ENCODE assay signal across 28 cellular contexts in genomic region chr2:239985356-239985755, GRCh38. TPM values are rescaled to one million over a fixed set of nuclear protein-coding genes. Genes with fewer than 3 reads are reported as not detected.
DNase-seq lines count a peak whose midpoint lies in the region; ATAC-seq and TF ChIP-seq lines count a peak whose summit lies in the region.
"Had no signal": no experiment of that assay in that cellular context is flagged by ENCODE, and none has a peak within 500 bp of the region (broad histone marks: within the 10 kb centered on the region; RNA-seq: fewer than 3 reads in every experiment).

No MANE protein-coding gene starts in this region.

- H3K27me3 Mint-ChIP-seq in activated T-helper 17 cell treated with anti-CD3 and anti-CD28 coated beads, Interleukin-2, amount 50 U/mL, for 72 hours: no peaks in the 10 kb centered on the region
- H3K27me3 Mint-ChIP-seq: CD4-positive, alpha-beta T cell had no signal

- peak overlapping the region; percentile 1 for H3K27ac Mint-ChIP-seq in activated T-helper 17 cell treated with anti-CD3 and anti-CD28 coated beads, Interleukin-2, amount 50 U/mL, for 72 hours
- H3K27ac Mint-ChIP-seq: CD4-positive, alpha-beta T cell; HFFc6 had no signal

- H3K4me1 Mint-ChIP-seq in activated T-helper 17 cell treated with anti-CD3 and anti-CD28 coated beads, Interleukin-2, amount 50 U/mL, for 72 hours: peaks cover 5% of the 10 kb centered on the region

- peaks cover 92% of the 10 kb centered on the region for H3K36me3 Mint-ChIP-seq in activated T-helper 17 cell treated with anti-CD3 and anti-CD28 coated beads, Interleukin-2, amount 50 U/mL, for 72 hours (ENCODE audit: low read depth)

- no peak for TF ChIP-seq POLR2A in erythroblast (IDR thresholded peaks at IDR 0.05; ENCODE audit: low read length)

- H3K4me3 Mint-ChIP-seq in activated T-helper 17 cell treated with anti-CD3 and anti-CD28 coated beads, Interleukin-2, amount 50 U/mL, for 72 hours: no peak overlapping the region
- H3K4me3 Mint-ChIP-seq: CD4-positive, alpha-beta T cell; HFFc6 had no signal

- peak; percentile 1 for DNase-seq in A172 (ENCODE audit: low spot score)
- DNase-seq in erythroblast (lab: John Stamatoyannopoulos, UW): peak; percentile 23 to 49
- no peak for DNase-seq in Kasumi-1 (lab: John Stamatoyannopoulos, UW)
- DNase-seq: 8988T; CD4-positive, alpha-beta T cell; COR-L47; DMS53; GM23248; H7; HFFc6; Karpas-422; MG63; NCI-H1105 treated with DMSO at 0.1 percent for 48 hours; NCI-H2029; NCI-H446 treated with DMSO at 0.1 percent for 48 hours; NCI-H526; NCI-H82; NK-92 treated with Interleukin-12 subunit alpha and Interleukin-12 subunit beta, amount 100 ng/mL, for 24 hours; PC-9; Right ventricle myocardium superior; RPMI8226 had no signal

- peaks cover 12% of the 10 kb centered on the region for H3K9me3 ChIP-seq in KOPT-K1 (ENCODE audit: insufficient read depth, low read length, poor library complexity, severe bottlenecking)
- H3K9me3 ChIP-seq: MG63 had no signal

- peak overlapping the region; percentile 98 for H3K27ac ChIP-seq in KOPT-K1 (ENCODE audit: low read depth, low read length, poor library complexity, severe bottlenecking)
- H3K27ac ChIP-seq: GM23248, PC-9 had no signal

- H3K9me3 Mint-ChIP-seq in activated T-helper 17 cell treated with anti-CD3 and anti-CD28 coated beads, Interleukin-2, amount 50 U/mL, for 72 hours: peaks cover 4% of the 10 kb centered on the region

- no peak for ATAC-seq in activated T-helper 17 cell treated with anti-CD3 and anti-CD28 coated beads, Interleukin-2, amount 50 U/mL, for 72 hours (replicated peaks)
- no peak for ATAC-seq in HG02623 (IDR thresholded peaks at IDR 0.05; ENCODE audit: unreplicated experiment)
- ATAC-seq in HG03469 (IDR thresholded peaks at IDR 0.05; ENCODE audit: unreplicated experiment): no peak
- ATAC-seq in GM18909 (IDR thresholded peaks at IDR 0.05; ENCODE audit: poor library complexity, unreplicated experiment): no peak

- H3K36me3 ChIP-seq in KOPT-K1 (ENCODE audit: insufficient read depth, low read length): peaks cover 79% of the 10 kb centered on the region

RNA-seq across cellular contexts. Expression of gene NDUFA10, which starts 39.8 kb away (rescaled TPM):
- total RNA-seq in A172 (2014; rRNA removed; shearing (Covaris generic)): 203 and 219 TPM in 2 replicates
- 100 to 1,000 TPM; 101 to 153 TPM for total RNA-seq in activated T-helper 17 cell treated with anti-CD3 and anti-CD28 coated beads, Interleukin-2, amount 50 U/mL, for 72 hours

RNA-seq across cellular contexts. Expression of gene OR6B2, which starts 44.9 kb away (rescaled TPM):
- total RNA-seq in A172 (2014; rRNA removed; shearing (Covaris generic)): not detected in 2 replicates
- total RNA-seq in activated T-helper 17 cell treated with anti-CD3 and anti-CD28 coated beads, Interleukin-2, amount 50 U/mL, for 72 hours: not detected
- total RNA-seq: CD4-positive, alpha-beta T cell; GM23248; H7; HFFc6; HT-29; PC-9; Right ventricle myocardium superior; SK-MEL-5 had no signal

Comparison
In these comparisons a context has a peak if more than half of its experiments do, and no peak if none do; other contexts are left out.
1. DNase-seq: peak in A172 (single experiment) and erythroblast (2 of 2); none in Kasumi-1 (0 of 2).